ENCODE assay signal across 17 cellular contexts in the genomic region with DNA sequence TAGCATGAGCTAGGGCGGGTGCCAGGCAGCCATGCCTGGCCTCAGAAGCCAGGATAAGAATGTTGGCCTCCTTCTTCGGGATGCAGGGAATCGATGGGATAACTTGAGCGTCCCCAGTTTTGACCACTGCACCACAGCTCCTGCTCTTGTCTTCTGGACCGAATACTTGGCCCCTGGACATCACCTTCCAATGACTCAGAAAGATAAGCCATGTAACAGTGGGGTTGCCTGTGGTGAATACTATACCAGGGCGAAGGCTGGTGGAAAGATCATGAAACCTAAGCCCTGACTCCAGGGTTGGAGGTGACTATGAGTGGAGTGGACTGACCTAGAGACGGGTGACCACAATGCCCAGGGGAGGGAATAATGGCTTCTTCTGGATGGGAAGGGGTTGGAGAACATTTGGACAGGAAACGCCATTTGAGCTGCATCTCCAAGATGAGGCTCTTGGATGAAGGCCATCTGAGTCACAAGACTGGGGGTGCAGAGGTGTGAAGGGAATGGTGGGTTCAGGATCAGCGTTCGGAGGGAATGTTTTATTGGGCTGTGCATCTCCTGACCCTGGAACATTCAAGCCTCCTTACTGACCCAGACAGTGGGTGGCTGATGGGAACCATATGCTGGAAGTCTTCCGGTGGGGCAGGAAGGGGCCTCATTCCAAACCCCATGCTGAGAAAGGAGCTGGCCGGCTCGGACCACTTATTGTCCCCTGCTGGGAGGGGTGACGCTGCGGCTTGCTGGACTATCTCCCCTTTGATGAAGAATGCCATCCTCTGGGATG. TPM values are rescaled to one million over a fixed set of nuclear protein-coding genes. Genes with fewer than 3 reads are reported as not detected.
DNase-seq lines count a peak whose midpoint lies in the region; ATAC-seq and TF ChIP-seq lines count a peak whose summit lies in the region.
"Had no signal": no experiment of that assay in that cellular context is flagged by ENCODE, and none has a peak within 500 bp of the region (broad histone marks: within the 10 kb centered on the region; RNA-seq: fewer than 3 reads in every experiment).

No MANE protein-coding gene starts in this region.

- H3K79me1 ChIP-seq in IMR-90 (ENCODE audit: low read depth in 1 of 2, low read length in 2 of 2): 0 out of 4 replicates have a peak, but pooled peaks cover 0 to 4% of the 10 kb centered on the region in 2 experiments

- no peak overlapping the region for H3K9ac ChIP-seq in IMR-90 (ENCODE audit: low read depth, low read length)
- H3K9ac ChIP-seq: BLaER1 treated with 17β-estradiol and CSF1 and Interleukin-3, amounts not matched to agents 10 nM and 100 nM had no signal

- H4K8ac ChIP-seq in IMR-90 (ENCODE audit: low read depth in 2 of 2, low read length in 2 of 2): peak overlapping the region; percentile 23 to 56; a peak in 3 of 4 replicates

- H3K18ac ChIP-seq in IMR-90 (ENCODE audit: low read depth, low read length): peak overlapping the region; percentile 78

- peak overlapping the region; percentile 91; the same call in 2 of the 3 replicates for H2BK15ac ChIP-seq in IMR-90 (ENCODE audit: low read depth, low read length)

- peaks cover 13% of the 10 kb centered on the region for H3K9me1 ChIP-seq in IMR-90 (ENCODE audit: insufficient read depth, low read length)

- H4K5ac ChIP-seq in IMR-90 (ENCODE audit: low read depth, low read length): peak overlapping the region; percentile 45

- peak overlapping the region; percentile 95 for H2BK20ac ChIP-seq in IMR-90 (ENCODE audit: low read depth, low read length)

- no peak for TF ChIP-seq CTCF in IMR-90 (conservative IDR thresholded peaks at IDR 0.05; ENCODE audit: low read depth, low read length)
- TF ChIP-seq CTCF in dorsolateral prefrontal cortex (IDR thresholded peaks at IDR 0.05 in 54 of 56, conservative IDR thresholded peaks at IDR 0.05 in 2 of 56; ENCODE audit: low read depth in 1 of 56, partially characterized antibody in 56 of 56): no peak

- H3K27me3 ChIP-seq in IMR-90 (ENCODE audit: control insufficient read depth, insufficient read depth, low read length) (peaks cover 2% of the 10 kb centered on the region; the same call in 1 of the 2 replicates), dorsolateral prefrontal cortex (no peaks in the 10 kb centered on the region)
- H3K27me3 ChIP-seq: BLaER1 treated with 17β-estradiol and CSF1 and Interleukin-3, amounts not matched to agents 10 nM and 100 nM had no signal

- peak overlapping the region; percentile 97 for H2BK120ac ChIP-seq in IMR-90 (ENCODE audit: low read depth, low read length)

- H2AFZ ChIP-seq in IMR-90 (replicated peaks; ENCODE audit: low read length, poor library complexity): peak overlapping the region; percentile 74

- CTCF ChIA-PET in IMR-90 (lab: Yijun Ruan, JAX): interaction anchor here (0.6 kb wide), 1 partner anchor 12 kb away, joined by 3 read pairs; no protein-coding TSS in a partner anchor

- no peaks in the 10 kb centered on the region for H4K20me1 ChIP-seq in IMR-90 (ENCODE audit: insufficient read depth, low read length)
- H4K20me1 ChIP-seq: BLaER1 treated with 17β-estradiol and CSF1 and Interleukin-3, amounts not matched to agents 10 nM and 100 nM had no signal

- H4K91ac ChIP-seq in IMR-90 (ENCODE audit: insufficient read depth, low read depth, low read length): peak overlapping the region; percentile 90

- H3K56ac ChIP-seq in IMR-90 (ENCODE audit: extremely low read depth, insufficient read depth, low read length): peak overlapping the region; percentile 50; the same call in 1 of the 2 replicates

- H3K27ac ChIP-seq in IMR-90 (ENCODE audit: insufficient read depth, low read length) (peak overlapping the region; percentile 59), dorsolateral prefrontal cortex (peak overlapping the region in 40 of 59 donors; percentile 2 to 80 (median 48)), temporal lobe (ENCODE audit: low read depth, low read length) (peak overlapping the region; percentile 12)
- H3K27ac ChIP-seq: BLaER1 treated with 17β-estradiol and CSF1 and Interleukin-3, amounts not matched to agents 10 nM and 100 nM had no signal

- peak overlapping the region; percentile 13; the same call in 1 of the 2 replicates for H3K4me2 ChIP-seq in IMR-90 (ENCODE audit: low read depth, low read length)
- H3K4me2 ChIP-seq: BLaER1 treated with 17β-estradiol and CSF1 and Interleukin-3, amounts not matched to agents 10 nM and 100 nM had no signal

- DNase-seq in IMR-90 (peak; percentile 60), dorsolateral prefrontal cortex (no peak), left kidney (ENCODE audit: low read depth, low spot score) (peak; percentile 56), germinal center (ENCODE audit: low spot score) (no peak), dermis blood vessel endothelial cell (no peak), T-helper 9 cell (no peak), HK-2 (ENCODE audit: unreplicated experiment) (no peak)
- DNase-seq: activated CD4-positive, alpha-beta T cell treated with anti-CD3 and anti-CD28 coated beads, Interleukin-2, amount 50 U/mL, for 4 hours; aorta; effector memory CD4-positive, alpha-beta T cell; stimulated activated naive CD8-positive, alpha-beta T cell treated with anti-CD3 and anti-CD28 coated beads, Interleukin-15, Interleukin-2, amounts not matched to agents 100 U/mL and 50 U/mL, for 24 hours had no signal

- H3K14ac ChIP-seq in IMR-90 (replicated peaks; ENCODE audit: low read depth, low read length): peak overlapping the region; percentile 96

- dilution Hi-C loops in IMR-90 (cut with HindIII; ENCODE audit: low sequenced_read_pairs, unreplicated experiment): no loop called here

- H3K4ac ChIP-seq in IMR-90 (ENCODE audit: low read depth, low read length): peak overlapping the region; percentile 93

- H3K4me3 ChIP-seq in IMR-90 (ENCODE audit: insufficient read depth, low read depth, low read length) (no peak overlapping the region), dorsolateral prefrontal cortex (no peak overlapping the region)
- H3K4me3 ChIP-seq: BLaER1 treated with 17β-estradiol and CSF1 and Interleukin-3, amounts not matched to agents 10 nM and 100 nM had no signal

- no peak for TF ChIP-seq POLR2A in IMR-90 (IDR thresholded peaks at IDR 0.05; ENCODE audit: low read depth, low read length)

- H3K4me1 ChIP-seq in IMR-90 (ENCODE audit: control insufficient read depth, insufficient read depth, low read length): peaks cover 22% of the 10 kb centered on the region
- H3K4me1 ChIP-seq: BLaER1 treated with 17β-estradiol and CSF1 and Interleukin-3, amounts not matched to agents 10 nM and 100 nM had no signal

- 36% methylated on average over 9 of the region's 15 CpGs; no CpG with 5 or more reads in 1 of the 2 experiments for WGBS in IMR-90 (ENCODE audit: extremely low coverage in 2 of 2, insufficient read length in 1 of 2), 2 experiments

- POLR2A ChIA-PET in IMR-90 (lab: Charles Lee; ENCODE audit: unreplicated experiment): no interaction called here

- H2BK5ac ChIP-seq in IMR-90 (ENCODE audit: low read depth, low read length, poor library complexity, severe bottlenecking): peak overlapping the region; percentile 66

- H3K36me3 ChIP-seq in IMR-90 (ENCODE audit: control insufficient read depth, insufficient read depth, low read length): no peaks in the 10 kb centered on the region
- H3K36me3 ChIP-seq: BLaER1 treated with 17β-estradiol and CSF1 and Interleukin-3, amounts not matched to agents 10 nM and 100 nM had no signal

- peak overlapping the region; percentile 92 for H3K23ac ChIP-seq in IMR-90 (ENCODE audit: low read depth, low read length)

- in situ Hi-C loops in IMR-90 (cut with MboI; ENCODE audit: low sequenced_read_pairs): no loop called here

- no peak for TF ChIP-seq RAD21 in IMR-90 (IDR thresholded peaks at IDR 0.05; ENCODE audit: low read length)

- BruUV-seq in IMR-90 (replicated peaks; lab: Mats Ljungman, UMichigan): no TSS peak

- peak overlapping the region; percentile 83 for H2AK9ac ChIP-seq in IMR-90 (replicated peaks; ENCODE audit: low read depth, low read length, poor library complexity)

- no peaks in the 10 kb centered on the region for H3K9me3 ChIP-seq in IMR-90 (ENCODE audit: control insufficient read depth, insufficient read depth, low read length)
- H3K9me3 ChIP-seq: BLaER1 treated with 17β-estradiol and CSF1 and Interleukin-3, amounts not matched to agents 10 nM and 100 nM had no signal

- peak overlapping the region; percentile 89 for H2AK5ac ChIP-seq in IMR-90 (ENCODE audit: low read depth, low read length)

- ATAC-seq in IMR-90 (ENCODE audit: low read depth): peak; percentile 52
- ATAC-seq: stimulated activated naive CD8-positive, alpha-beta T cell treated with anti-CD3 and anti-CD28 coated beads, Interleukin-15, Interleukin-2, amounts not matched to agents 100 U/mL and 50 U/mL, for 24 hours had no signal

- intact Hi-C loops in IMR-90 (cut with micrococcal nuclease) (loop anchor here (5.0 kb wide), 2 partner anchors 143 to 408 kb away; no protein-coding TSS in a partner anchor), dorsolateral prefrontal cortex (cut with DNase I) (loop anchor here (5.0 kb wide), 2 partner anchors 143 to 278 kb away; no protein-coding TSS in a partner anchor)

TF ChIP-seq in IMR-90, 13 proteins besides CTCF, POLR2A, EP300 and RAD21:
- TF ChIP-seq CHD1 (IDR thresholded peaks at IDR 0.05; ENCODE audit: low read depth, low read length) (no peak), BHLHE40 (IDR thresholded peaks at IDR 0.05; ENCODE audit: low read depth, low read length) (peak; percentile 36; the same call in 1 of the 2 replicates)

RNA-seq across cellular contexts. Expression of gene KCNE2, which starts 18.5 kb away (rescaled TPM):
- total RNA-seq in IMR-90 (2012; rRNA removed): not detected in 2 replicates
- not detected in 2 replicates for polyA plus RNA-seq in IMR-90 (2012; rRNA removed)
- not detected in 2 replicates for polyA plus RNA-seq in IMR-90 (2012; cell fraction: cytosol; rRNA removed)
- polyA plus RNA-seq in IMR-90 (2012; cell fraction: nucleus; rRNA removed; ENCODE audit: low replicate concordance): not detected in 2 replicates
- total RNA-seq in dorsolateral prefrontal cortex: 1 to 10 TPM in 30 of 120 experiments, under 1 TPM in 55, not detected in 35; 0.37 to 2.8 (median 0.85) TPM
- total RNA-seq in temporal lobe: 0.25 TPM
- total RNA-seq in dermis blood vessel endothelial cell: not detected in 2 replicates
- total RNA-seq: activated T-helper 1 cell treated with anti-CD3 and anti-CD28 coated beads, Interleukin-12 subunit alpha, Interleukin-12 subunit beta, Interleukin-2, Interleukin-4 antibody, amounts not matched to agents 30 ng/mL and 10 ng/mL and 1 ng/mL, durations not matched to agents 14 hours and 24 hours and 36 hours; glomerular endothelial cell; kidney epithelial cell; NCI-H460 had no signal

RNA-seq across cellular contexts. Expression of gene SMIM11, which starts 30.0 kb away (rescaled TPM):
- total RNA-seq in IMR-90 (2012; rRNA removed) (6.9 and 8.8 TPM in 2 replicates), dorsolateral prefrontal cortex (10 to 100 TPM; 12.5 to 51.6 (median 27.4) TPM), temporal lobe (10.6 TPM), dermis blood vessel endothelial cell (2.0 and 2.4 TPM in 2 replicates)
- 2.6 and 3.6 TPM in 2 replicates for polyA plus RNA-seq in IMR-90 (2012; rRNA removed)
- polyA plus RNA-seq in IMR-90 (2012; cell fraction: cytosol; rRNA removed): 2.9 and 8.4 TPM in 2 replicates
- 1.1 and 5.4 TPM in 2 replicates for polyA plus RNA-seq in IMR-90 (2012; cell fraction: nucleus; rRNA removed; ENCODE audit: low replicate concordance)

Comparison
In these comparisons a context has a peak if more than half of its experiments do, and no peak if none do; other contexts are left out.
1. DNase-seq: peak in IMR-90 (single experiment) and left kidney (single experiment); none in dorsolateral prefrontal cortex (0 of 10), germinal center (single experiment), dermis blood vessel endothelial cell (single experiment), T-helper 9 cell (single experiment) and HK-2 (single experiment).
2. Peak in every context shown above with its lines, with median percentiles within 50 percentile points of each other: H3K27ac ChIP-seq.